8 cellular contexts compared by ENCODE assay signal in genomic region chr16:4358831-4359561, GRCh38. TPM values are rescaled to one million over a fixed set of nuclear protein-coding genes. Genes with fewer than 3 reads are reported as not detected.
DNase-seq lines count a peak whose midpoint lies in the region; ATAC-seq and TF ChIP-seq lines count a peak whose summit lies in the region.

No MANE protein-coding gene starts in this region.

- no peaks in the 10 kb centered on the region for H3K9me3 ChIP-seq in PC-9 (ENCODE audit: insufficient read depth, low read depth)
- H3K9me3 ChIP-seq in gastrocnemius medialis: no peaks in the 10 kb centered on the region

- H3K4me1 ChIP-seq in PC-9 (replicated peaks; ENCODE audit: insufficient read depth) (peaks cover 4% of the 10 kb centered on the region), gastrocnemius medialis (no peaks in the 10 kb centered on the region)

- DNase-seq in PC-9 (peak in 1 of 2 experiments; percentile 75), glutamatergic neuron (peak; percentile 86), gastrocnemius medialis (peak in 1 of 2 donors; percentile 46), NCI-H446 (lab: John Stamatoyannopoulos, UW) (no peak)

- no peak for TF ChIP-seq POLR2A in gastrocnemius medialis (IDR thresholded peaks at IDR 0.05)

- H3K4me1 Mint-ChIP-seq in activated T-helper 17 cell treated with anti-CD3 and anti-CD28 coated beads, Interleukin-2, amount 50 U/mL, for 72 hours: no peaks in the 10 kb centered on the region
- no peaks in the 10 kb centered on the region for H3K4me1 Mint-ChIP-seq in glutamatergic neuron (ENCODE audit: low read depth, unreplicated experiment)

- intact Hi-C loops in PC-9 (cut with micrococcal nuclease; ENCODE audit: unreplicated experiment) (loop anchor here (1.0 kb wide), 1 partner anchor 43 kb away; no protein-coding TSS in a partner anchor), gastrocnemius medialis (cut with DNase I; ENCODE audit: low total_unique reads) (loop anchor here (1.0 kb wide), 1 partner anchor 43 kb away; no protein-coding TSS in a partner anchor)

- H3F3A ChIP-seq in PC-9 (ENCODE audit: insufficient read depth, low read depth): peaks cover 8% of the 10 kb centered on the region; the same call in 1 of the 2 replicates

- H3K27ac Mint-ChIP-seq in activated T-helper 17 cell treated with anti-CD3 and anti-CD28 coated beads, Interleukin-2, amount 50 U/mL, for 72 hours: peak overlapping the region; percentile 46
- H3K27ac Mint-ChIP-seq in glutamatergic neuron (ENCODE audit: unreplicated experiment): no peak overlapping the region

- CTCF ChIA-PET in PC-9 (lab: Charles Lee): interaction anchor here (0.9 to 2.1 kb wide), 4 partner anchors 10 to 44 kb away, joined by 3 to 16 read pairs (median 14); no protein-coding TSS in a partner anchor

- H3K36me3 ChIP-seq in PC-9 (ENCODE audit: low read depth) (no peaks in the 10 kb centered on the region), gastrocnemius medialis (no peaks in the 10 kb centered on the region)

- H3K27me3 Mint-ChIP-seq in activated T-helper 17 cell treated with anti-CD3 and anti-CD28 coated beads, Interleukin-2, amount 50 U/mL, for 72 hours: no peaks in the 10 kb centered on the region
- peaks cover 3% of the 10 kb centered on the region for H3K27me3 Mint-ChIP-seq in glutamatergic neuron (ENCODE audit: unreplicated experiment)

- TF ChIP-seq CTCF in GM12873 (IDR thresholded peaks at IDR 0.05; ENCODE audit: insufficient read depth, low read depth, low read length, missing control alignments) (peak; percentile 87), PC-9 (conservative IDR thresholded peaks at IDR 0.05) (peak; percentile 99), glutamatergic neuron (IDR thresholded peaks at IDR 0.05; ENCODE audit: partially characterized antibody, unreplicated experiment) (peak; percentile 97), gastrocnemius medialis (IDR thresholded peaks at IDR 0.05 in 4 of 5, conservative IDR thresholded peaks at IDR 0.05 in 1 of 5) (peak; percentile 94 to 99 (median 97))

- POLR2A ChIA-PET in PC-9 (lab: Charles Lee; ENCODE audit: unreplicated experiment): interaction anchor here (0.6 kb wide), 1 partner anchor 739 kb away, joined by 6 read pairs; no protein-coding TSS in a partner anchor

- no peaks in the 10 kb centered on the region for H3K9me3 Mint-ChIP-seq in activated T-helper 17 cell treated with anti-CD3 and anti-CD28 coated beads, Interleukin-2, amount 50 U/mL, for 72 hours
- H3K9me3 Mint-ChIP-seq in glutamatergic neuron (ENCODE audit: unreplicated experiment): peaks cover 6% of the 10 kb centered on the region

- peak overlapping the region; percentile 6; the same call in 1 of the 2 replicates for H3K4me2 ChIP-seq in PC-9

- no peaks in the 10 kb centered on the region for H3K9me2 ChIP-seq in PC-9 (ENCODE audit: insufficient read depth)

- H3K27me3 ChIP-seq in PC-9 (ENCODE audit: insufficient read depth, low read depth) (no peaks in the 10 kb centered on the region), gastrocnemius medialis (no peaks in the 10 kb centered on the region)

- in situ Hi-C loops in gastrocnemius medialis (cut with MboI; ENCODE audit: low sequenced_read_pairs in 4 of 4): loop anchor here in 2 of 4 donors (10.0 kb wide), 1 partner anchor 56 kb away; the partner anchor contains the start of gene CORO7 (in 2 of the 2)

- no peak overlapping the region for H3K4me3 Mint-ChIP-seq in activated T-helper 17 cell treated with anti-CD3 and anti-CD28 coated beads, Interleukin-2, amount 50 U/mL, for 72 hours
- no peak overlapping the region for H3K4me3 Mint-ChIP-seq in glutamatergic neuron (ENCODE audit: unreplicated experiment)

- H3K4me3 ChIP-seq in PC-9 (no peak overlapping the region), gastrocnemius medialis (no peak overlapping the region)

- H2AFZ ChIP-seq in PC-9: no peak overlapping the region

- no peaks in the 10 kb centered on the region for H4K20me1 ChIP-seq in PC-9 (ENCODE audit: insufficient read depth)

- H3K36me3 Mint-ChIP-seq in activated T-helper 17 cell treated with anti-CD3 and anti-CD28 coated beads, Interleukin-2, amount 50 U/mL, for 72 hours (ENCODE audit: low read depth): peaks cover 71% of the 10 kb centered on the region
- no peaks in the 10 kb centered on the region for H3K36me3 Mint-ChIP-seq in glutamatergic neuron (ENCODE audit: unreplicated experiment)

- peak; percentile 82 for ATAC-seq in activated T-helper 17 cell treated with anti-CD3 and anti-CD28 coated beads, Interleukin-2, amount 50 U/mL, for 72 hours (replicated peaks)
- ATAC-seq in gastrocnemius medialis (peak in 1 of 2 donors; percentile 72), GM19452 (IDR thresholded peaks at IDR 0.05; ENCODE audit: unreplicated experiment) (no peak), HG03354 (IDR thresholded peaks at IDR 0.05; ENCODE audit: poor library complexity, severe bottlenecking, unreplicated experiment) (no peak)

- H3K79me2 ChIP-seq in PC-9 (ENCODE audit: low read depth): no peaks in the 10 kb centered on the region

- no TSS peak for BruUV-seq in PC-9 (replicated peaks; lab: Mats Ljungman, UMichigan)

- H3K27ac ChIP-seq in PC-9 (no peak overlapping the region), gastrocnemius medialis (no peak overlapping the region)

RNA-seq across cellular contexts. Expression of gene PAM16, which starts 7.9 kb away (rescaled TPM):
- total RNA-seq in PC-9 (2021): 95.9 and 110 TPM in 2 replicates
- total RNA-seq in activated T-helper 17 cell treated with anti-CD3 and anti-CD28 coated beads, Interleukin-2, amount 50 U/mL, for 72 hours: 10 to 100 TPM; 40.4 to 74.7 TPM
- 33.1 TPM for total RNA-seq in glutamatergic neuron (ENCODE audit: unreplicated experiment)
- 100 to 1,000 TPM; 112 to 174 (median 132) TPM for total RNA-seq in gastrocnemius medialis

RNA-seq across cellular contexts. Expression of gene VASN, which starts 12.7 kb away (rescaled TPM):
- total RNA-seq in PC-9 (2021) (45.3 and 49.8 TPM in 2 replicates), glutamatergic neuron (ENCODE audit: unreplicated experiment) (4.1 TPM), gastrocnemius medialis (10 to 100 TPM in 1 of 4 donors, 1 to 10 TPM in 3; 2.4 to 12.8 (median 3.7) TPM)
- total RNA-seq in activated T-helper 17 cell treated with anti-CD3 and anti-CD28 coated beads, Interleukin-2, amount 50 U/mL, for 72 hours: under 1 TPM; 0.11 to 0.29 TPM

RNA-seq across cellular contexts. Expression of gene GLIS2, which starts 43.1 kb away (rescaled TPM):
- 44.2 and 48.3 TPM in 2 replicates for total RNA-seq in PC-9 (2021)
- 1 to 10 TPM in 1 of 2 donors, under 1 TPM in 1; 0.37 to 1.6 TPM for total RNA-seq in activated T-helper 17 cell treated with anti-CD3 and anti-CD28 coated beads, Interleukin-2, amount 50 U/mL, for 72 hours
- total RNA-seq in glutamatergic neuron (ENCODE audit: unreplicated experiment): 16.5 TPM
- under 1 TPM in 3 of 4 donors, not detected in 1; 0.81 to 0.95 (median 0.95) TPM for total RNA-seq in gastrocnemius medialis

RNA-seq across cellular contexts. Expression of gene CORO7, which starts 57.4 kb away (rescaled TPM):
- total RNA-seq in PC-9 (2021): 42.1 and 55.4 TPM in 2 replicates
- 100 to 1,000 TPM in 1 of 2 donors, 10 to 100 TPM in 1; 82.6 to 114 TPM for total RNA-seq in activated T-helper 17 cell treated with anti-CD3 and anti-CD28 coated beads, Interleukin-2, amount 50 U/mL, for 72 hours
- 200 TPM for total RNA-seq in glutamatergic neuron (ENCODE audit: unreplicated experiment)
- 10 to 100 TPM in 1 of 4 donors, 1 to 10 TPM in 3; 5.7 to 15.3 (median 7.2) TPM for total RNA-seq in gastrocnemius medialis
